Comparison of ENCODE assay signal across 37 cellular contexts in the genomic region with DNA sequence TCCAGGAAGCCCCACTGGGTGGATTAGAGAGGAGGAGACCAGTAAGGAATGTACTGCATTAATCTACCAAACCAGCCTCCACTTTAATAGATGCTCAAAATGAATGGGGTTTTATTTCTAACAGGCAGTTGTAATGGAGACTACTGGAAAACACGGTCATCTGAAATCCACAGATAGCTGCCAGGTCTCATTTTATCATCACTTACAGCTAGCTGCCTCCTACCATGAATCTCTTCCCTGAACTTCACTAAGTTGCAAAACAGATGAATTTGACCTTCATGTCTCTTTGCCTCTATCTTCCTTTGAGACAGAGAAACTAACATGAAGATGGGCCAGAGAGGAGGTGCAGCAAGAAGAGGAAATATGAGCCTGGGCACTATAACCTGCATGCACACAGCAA. TPM values are rescaled to one million over a fixed set of nuclear protein-coding genes. Genes with fewer than 3 reads are reported as not detected.
"Had no signal": no experiment of that assay in that cellular context is flagged by ENCODE, and none has a peak within 500 bp of the region (broad histone marks: within the 10 kb centered on the region; RNA-seq: fewer than 3 reads in every experiment).

No MANE protein-coding gene starts in this region.

- H3K4me1 Mint-ChIP-seq: activated naive CD4-positive, alpha-beta T cell treated with anti-CD3 and anti-CD28 coated beads, Interleukin-2, amount 50 U/mL, for 24 hours; activated naive CD8-positive, alpha-beta T cell treated with anti-CD3 and anti-CD28 coated beads for 36 hours; activated naive CD8-positive, alpha-beta T cell treated with anti-CD3 and anti-CD28 coated beads, Interleukin-2, amount 50 U/mL, for 24 hours; activated T-helper 17 cell treated with anti-CD3 and anti-CD28 coated beads, Interleukin-2, amount 50 U/mL, for 72 hours; central memory CD8-positive, alpha-beta T cell had no signal

- H3K4me3 Mint-ChIP-seq: activated naive CD4-positive, alpha-beta T cell treated with anti-CD3 and anti-CD28 coated beads for 36 hours; activated naive CD4-positive, alpha-beta T cell treated with anti-CD3 and anti-CD28 coated beads, Interleukin-2, amount 10 ng/mL, durations not matched to agents 7 days and 5 days; activated naive CD4-positive, alpha-beta T cell treated with anti-CD3 and anti-CD28 coated beads, Interleukin-2, amount 50 U/mL, for 24 hours; activated naive CD8-positive, alpha-beta T cell; activated naive CD8-positive, alpha-beta T cell treated with anti-CD3 and anti-CD28 coated beads for 36 hours; activated naive CD8-positive, alpha-beta T cell treated with anti-CD3 and anti-CD28 coated beads, Interleukin-2, amount 10 ng/mL, durations not matched to agents 7 days and 5 days; activated naive CD8-positive, alpha-beta T cell treated with anti-CD3 and anti-CD28 coated beads, Interleukin-2, amount 50 U/mL, for 24 hours; activated T-cell treated with anti-CD3 and anti-CD28 coated beads, Interleukin-2, amount 50 U/mL, for 24 hours; activated T-cell treated with anti-CD3 and anti-CD28 coated beads, Interleukin-2, amount 50 U/mL, for 4 hours; activated T-cell treated with anti-CD3 and anti-CD28 coated beads, Interleukin-2, amount 50 U/mL, for 72 hours; activated T-helper 1 cell treated with anti-CD3 and anti-CD28 coated beads, Interleukin-12 subunit alpha, Interleukin-12 subunit beta, Interleukin-2, Interleukin-4 antibody, amounts not matched to agents 30 ng/mL and 10 ng/mL and 1 ng/mL, durations not matched to agents 14 hours and 24 hours and 36 hours; activated T-helper 17 cell treated with anti-CD3 and anti-CD28 coated beads, Interleukin-2, amount 50 U/mL, for 72 hours; brain; central memory CD8-positive, alpha-beta T cell had no signal

- H3K27me3 ChIP-seq: adrenal gland, ascending aorta, body of pancreas, breast epithelium, cardiac muscle cell had no signal

- H3K27ac ChIP-seq: ascending aorta, body of pancreas, brain microvascular endothelial cell, breast epithelium, cardiac muscle cell had no signal

- H3K9me3 ChIP-seq: adrenal gland, ascending aorta, body of pancreas, breast epithelium had no signal

- H3K4me1 ChIP-seq: body of pancreas had no signal

- H3K9me3 Mint-ChIP-seq: activated naive CD4-positive, alpha-beta T cell treated with anti-CD3 and anti-CD28 coated beads for 36 hours; activated naive CD4-positive, alpha-beta T cell treated with anti-CD3 and anti-CD28 coated beads, Interleukin-2, amount 10 ng/mL, durations not matched to agents 7 days and 5 days; activated naive CD4-positive, alpha-beta T cell treated with anti-CD3 and anti-CD28 coated beads, Interleukin-2, amount 50 U/mL, for 24 hours; activated naive CD4-positive, alpha-beta T cell treated with anti-CD3 and anti-CD28 coated beads, Interleukin-2, amount 50 U/mL, for 72 hours; activated naive CD8-positive, alpha-beta T cell treated with anti-CD3 and anti-CD28 coated beads for 36 hours; activated naive CD8-positive, alpha-beta T cell treated with anti-CD3 and anti-CD28 coated beads, Interleukin-2, amount 10 ng/mL, durations not matched to agents 7 days and 5 days; activated naive CD8-positive, alpha-beta T cell treated with anti-CD3 and anti-CD28 coated beads, Interleukin-2, amount 50 U/mL, for 24 hours; activated T-cell treated with anti-CD3 and anti-CD28 coated beads, Interleukin-2, amount 50 U/mL, for 24 hours; activated T-cell treated with anti-CD3 and anti-CD28 coated beads, Interleukin-2, amount 50 U/mL, for 4 hours; activated T-cell treated with anti-CD3 and anti-CD28 coated beads, Interleukin-2, amount 50 U/mL, for 72 hours; activated T-helper 1 cell treated with anti-CD3 and anti-CD28 coated beads, Interleukin-12 subunit alpha, Interleukin-12 subunit beta, Interleukin-2, Interleukin-4 antibody, amounts not matched to agents 30 ng/mL and 10 ng/mL and 1 ng/mL, durations not matched to agents 14 hours and 24 hours and 36 hours; activated T-helper 17 cell treated with anti-CD3 and anti-CD28 coated beads, Interleukin-2, amount 50 U/mL, for 72 hours; activated T-helper 2 cell treated with anti-CD3 and anti-CD28 coated beads, Interferon-gamma antibody, Interleukin-2, Interleukin-4, amounts not matched to agents 10 μg/mL and 5 μg/mL and 100 μg/mL, durations not matched to agents 14 hours and 24 hours and 36 hours; brain; central memory CD8-positive, alpha-beta T cell had no signal

- ATAC-seq: activated naive CD4-positive, alpha-beta T cell treated with anti-CD3 and anti-CD28 coated beads, Interleukin-2, amount 50 U/mL, for 72 hours; activated naive CD8-positive, alpha-beta T cell treated with anti-CD3 and anti-CD28 coated beads, Interleukin-2, amount 50 U/mL, for 24 hours; activated T-cell treated with anti-CD3 and anti-CD28 coated beads, Interleukin-2, amount 50 U/mL, for 4 hours; activated T-cell treated with anti-CD3 and anti-CD28 coated beads, Interleukin-2, amount 50 U/mL, for 72 hours; activated T-helper 17 cell treated with anti-CD3 and anti-CD28 coated beads, Interleukin-2, amount 50 U/mL, for 72 hours; body of pancreas had no signal

- H3K27ac Mint-ChIP-seq: activated naive CD4-positive, alpha-beta T cell treated with anti-CD3 and anti-CD28 coated beads for 36 hours; activated naive CD4-positive, alpha-beta T cell treated with anti-CD3 and anti-CD28 coated beads, Interleukin-2, amount 10 ng/mL, durations not matched to agents 7 days and 5 days; activated naive CD4-positive, alpha-beta T cell treated with anti-CD3 and anti-CD28 coated beads, Interleukin-2, amount 50 U/mL, for 24 hours; activated naive CD4-positive, alpha-beta T cell treated with anti-CD3 and anti-CD28 coated beads, Interleukin-2, amount 50 U/mL, for 72 hours; activated naive CD8-positive, alpha-beta T cell; activated naive CD8-positive, alpha-beta T cell treated with anti-CD3 and anti-CD28 coated beads for 36 hours; activated naive CD8-positive, alpha-beta T cell treated with anti-CD3 and anti-CD28 coated beads, Interleukin-2, amount 10 ng/mL, durations not matched to agents 7 days and 5 days; activated naive CD8-positive, alpha-beta T cell treated with anti-CD3 and anti-CD28 coated beads, Interleukin-2, amount 50 U/mL, for 24 hours; activated T-cell treated with anti-CD3 and anti-CD28 coated beads, Interleukin-2, amount 50 U/mL, for 24 hours; activated T-cell treated with anti-CD3 and anti-CD28 coated beads, Interleukin-2, amount 50 U/mL, for 72 hours; activated T-helper 1 cell treated with anti-CD3 and anti-CD28 coated beads, Interleukin-12 subunit alpha, Interleukin-12 subunit beta, Interleukin-2, Interleukin-4 antibody, amounts not matched to agents 30 ng/mL and 10 ng/mL and 1 ng/mL, durations not matched to agents 14 hours and 24 hours and 36 hours; activated T-helper 17 cell treated with anti-CD3 and anti-CD28 coated beads, Interleukin-2, amount 50 U/mL, for 72 hours; activated T-helper 2 cell treated with anti-CD3 and anti-CD28 coated beads, Interferon-gamma antibody, Interleukin-2, Interleukin-4, amounts not matched to agents 10 μg/mL and 5 μg/mL and 100 μg/mL, durations not matched to agents 14 hours and 24 hours and 36 hours; brain had no signal

- DNase-seq: activated effector memory CD4-positive, alpha-beta T cell treated with anti-CD3 and anti-CD28 coated beads, Interleukin-2, amount 50 U/mL, for 16 hours; activated effector memory CD4-positive, alpha-beta T cell treated with Interleukin-2 at 50 U/mL for 16 hours; activated gamma-delta T cell; activated gamma-delta T cell treated with Interleukin-2 at 50 U/mL for 16 hours; activated naive CD4-positive, alpha-beta T cell; activated naive CD4-positive, alpha-beta T cell treated with anti-CD3 and anti-CD28 coated beads for 36 hours; activated naive CD4-positive, alpha-beta T cell treated with anti-CD3 and anti-CD28 coated beads, Interleukin-2, amount 10 ng/mL, durations not matched to agents 7 days and 5 days; activated naive CD4-positive, alpha-beta T cell treated with anti-CD3 and anti-CD28 coated beads, Interleukin-2, amount 50 U/mL, for 16 hours; activated naive CD4-positive, alpha-beta T cell treated with Interleukin-2 at 50 U/mL for 16 hours; activated naive CD8-positive, alpha-beta T cell treated with anti-CD3 and anti-CD28 coated beads for 36 hours; activated naive CD8-positive, alpha-beta T cell treated with anti-CD3 and anti-CD28 coated beads, Interleukin-2, amount 10 ng/mL, durations not matched to agents 7 days and 5 days; activated naive CD8-positive, alpha-beta T cell treated with anti-CD3 and anti-CD28 coated beads, Interleukin-2, amount 50 U/mL, for 24 hours; activated T-cell treated with anti-CD3 and anti-CD28 coated beads, Interleukin-2, amount 50 U/mL, for 1 hour; activated T-cell treated with anti-CD3 and anti-CD28 coated beads, Interleukin-2, amount 50 U/mL, for 24 hours; activated T-cell treated with anti-CD3 and anti-CD28 coated beads, Interleukin-2, amount 50 U/mL, for 4 hours; activated T-cell treated with anti-CD3 and anti-CD28 coated beads, Interleukin-2, amount 50 U/mL, for 72 hours; amniotic stem cell; amygdala; anterior cingulate cortex; aorta; body of pancreas; brain microvascular endothelial cell; caudate nucleus; central memory CD4-positive, alpha-beta T cell; cerebellar nuclear complex had no signal

- H3K36me3 Mint-ChIP-seq: activated naive CD4-positive, alpha-beta T cell treated with anti-CD3 and anti-CD28 coated beads, Interleukin-2, amount 10 ng/mL, durations not matched to agents 7 days and 5 days; activated naive CD4-positive, alpha-beta T cell treated with anti-CD3 and anti-CD28 coated beads, Interleukin-2, amount 50 U/mL, for 24 hours; activated naive CD4-positive, alpha-beta T cell treated with anti-CD3 and anti-CD28 coated beads, Interleukin-2, amount 50 U/mL, for 72 hours; activated naive CD8-positive, alpha-beta T cell; activated naive CD8-positive, alpha-beta T cell treated with anti-CD3 and anti-CD28 coated beads for 36 hours; activated naive CD8-positive, alpha-beta T cell treated with anti-CD3 and anti-CD28 coated beads, Interleukin-2, amount 10 ng/mL, durations not matched to agents 7 days and 5 days; brain had no signal

RNA-seq across cellular contexts. Expression of gene ZBTB7C, which starts 21.9 kb away (rescaled TPM):
- total RNA-seq: activated naive CD4-positive, alpha-beta T cell treated with anti-CD3 and anti-CD28 coated beads for 36 hours; activated naive CD4-positive, alpha-beta T cell treated with anti-CD3 and anti-CD28 coated beads, Interleukin-2, amount 50 U/mL, for 72 hours; activated naive CD8-positive, alpha-beta T cell treated with anti-CD3 and anti-CD28 coated beads for 36 hours; activated naive CD8-positive, alpha-beta T cell treated with anti-CD3 and anti-CD28 coated beads, Interleukin-2, amount 10 ng/mL, durations not matched to agents 7 days and 5 days had no signal
